Comparison of ENCODE assay signal across 27 cellular contexts in genomic region chr1:240607006-240607405, GRCh38. TPM values are rescaled to one million over a fixed set of nuclear protein-coding genes. Genes with fewer than 3 reads are reported as not detected.
"Had no signal": no experiment of that assay in that cellular context is flagged by ENCODE, and none has a peak within 500 bp of the region (broad histone marks: within the 10 kb centered on the region; RNA-seq: fewer than 3 reads in every experiment).

No MANE protein-coding gene starts in this region.

- H3K9me3 ChIP-seq: breast epithelium, Peyer's patch, SJCRH30, SK-N-SH had no signal

- H3K4me2 ChIP-seq: SK-N-SH had no signal

- H3K9ac ChIP-seq: SK-N-SH had no signal

- H3K4me3 ChIP-seq: breast epithelium, Peyer's patch, SJCRH30 had no signal

- ATAC-seq: activated CD8-positive, alpha-beta T cell treated with anti-CD3 and anti-CD28 coated beads, Interleukin-2, amount 10 ng/mL, durations not matched to agents 7 days and 5 days; WTC11 had no signal

- H3K4me1 ChIP-seq: breast epithelium, SJCRH30 had no signal

- H3K36me3 ChIP-seq: breast epithelium, Peyer's patch, SJCRH30 had no signal

- H3K27ac ChIP-seq: breast epithelium, Peyer's patch, RWPE1, SJCRH30 had no signal

- H3K27me3 ChIP-seq: breast epithelium, Peyer's patch, SJCRH30 had no signal

- H3K9me2 ChIP-seq: SK-N-SH had no signal

- DNase-seq: activated CD4-positive, alpha-beta T cell treated with anti-CD3 and anti-CD28 coated beads for 48 hours; activated CD4-positive, alpha-beta T cell treated with anti-CD3 and anti-CD28 coated beads, Interleukin-2, amount 50 U/mL, for 4 hours; activated CD4-positive, CD25-positive, alpha-beta regulatory T cell treated with anti-CD3 and anti-CD28 coated beads, Interleukin-2, amount 50 U/mL, for 72 hours; activated CD8-positive, alpha-beta memory T cell treated with anti-CD3 and anti-CD28 coated beads, Interleukin-2, amount 50 U/mL, for 48 hours; activated CD8-positive, alpha-beta T cell treated with anti-CD3 and anti-CD28 coated beads, Interleukin-2, amount 10 ng/mL, durations not matched to agents 7 days and 5 days; activated effector memory CD4-positive, alpha-beta T cell treated with Interleukin-2 at 50 U/mL for 16 hours; activated naive CD4-positive, alpha-beta T cell; activated T-cell treated with anti-CD3 and anti-CD28 coated beads, Interleukin-2, amount 50 U/mL, for 1 hour; aorta; caudate nucleus; MV-4-11; NCI-H1092 treated with DMSO at 0.1 percent for 48 hours; NCI-H1417 treated with DMSO at 0.1 percent for 48 hours; NCI-H1694 treated with DMSO at 0.1 percent for 48 hours; NCI-H2029 treated with DMSO at 0.1 percent for 48 hours; NCI-H345; NCI-H510A treated with DMSO at 0.1 percent for 48 hours; OCI-M1; Peyer's patch; Right ventricle myocardium superior; SK-N-SH; SW 1271 had no signal

RNA-seq across cellular contexts. Expression of gene GREM2, which starts 4.9 kb away (rescaled TPM):
- total RNA-seq: activated CD8-positive, alpha-beta T cell treated with anti-CD3 and anti-CD28 coated beads, Interleukin-2, amount 10 ng/mL, durations not matched to agents 7 days and 5 days; MCF 10A; Right ventricle myocardium superior had no signal
